In genomic region chr6:114049367-114049966, GRCh38 we compare ENCODE assay signal across 17 cellular contexts.
A peak's percentile ranks its signal among the peaks of the same experiment; 100 is the strongest.
DNase-seq lines count a peak whose midpoint lies in the region; ATAC-seq and TF ChIP-seq lines count a peak whose summit lies in the region.
"Had no signal": no experiment of that assay in that cellular context is flagged by ENCODE, and none has a peak within 500 bp of the region (broad histone marks: within the 10 kb centered on the region; RNA-seq: fewer than 3 reads in every experiment).

No MANE protein-coding gene starts in this region.

- POLR2A ChIA-PET in IMR-90 (lab: Charles Lee; ENCODE audit: unreplicated experiment), result no interaction called here
- POLR2A ChIA-PET in PC-3 (lab: Charles Lee; ENCODE audit: unreplicated experiment), result no interaction called here

- CTCF ChIA-PET in IMR-90 (lab: Yijun Ruan, JAX) (no interaction called here), PC-3 (lab: Charles Lee) (no interaction called here)

- H3K4me2 ChIP-seq in IMR-90 (ENCODE audit: low read depth, low read length) (no peak overlapping the region), mesenchymal stem cell (ENCODE audit: low read length, poor library complexity, severe bottlenecking) (no peak overlapping the region), PC-3 (ENCODE audit: low read length) (no peak overlapping the region)

- H3K36me3 ChIP-seq in IMR-90 (ENCODE audit: control insufficient read depth, insufficient read depth, low read length) (no peaks in the 10 kb centered on the region), mesenchymal stem cell (ENCODE audit: control insufficient read depth in 1 of 2, insufficient read depth in 2 of 2, low read depth in 1 of 2, low read length in 2 of 2) (no peaks in the 10 kb centered on the region), PC-3 (ENCODE audit: low read depth, low read length) (no peaks in the 10 kb centered on the region)
- H3K36me3 ChIP-seq in effector memory CD4-positive, alpha-beta T cell (ENCODE audit: control insufficient read depth, insufficient read depth, low read length), result no peaks in the 10 kb centered on the region
- H3K36me3 ChIP-seq: vagina had no signal

- no peak overlapping the region for H2BK12ac ChIP-seq in mesenchymal stem cell (ENCODE audit: low read length in 2 of 2)

- H3K27ac Mint-ChIP-seq in T-helper 17 cell, result no peak overlapping the region

- peaks cover 11% of the 10 kb centered on the region for H3K27me3 Mint-ChIP-seq in T-helper 17 cell
- H3K27me3 Mint-ChIP-seq: central memory CD8-positive, alpha-beta T cell had no signal

- H3K4me3 Mint-ChIP-seq in T-helper 17 cell, result no peak overlapping the region
- H3K4me3 Mint-ChIP-seq: central memory CD8-positive, alpha-beta T cell had no signal

- dilution Hi-C loops in IMR-90 (cut with HindIII; ENCODE audit: low sequenced_read_pairs, unreplicated experiment), result no loop called here

- TF ChIP-seq CTCF in IMR-90 (conservative IDR thresholded peaks at IDR 0.05; ENCODE audit: low read depth, low read length), result no peak
- TF ChIP-seq CTCF in VCaP (conservative IDR thresholded peaks at IDR 0.05), result no peak
- no peak for TF ChIP-seq CTCF in PC-3 (conservative IDR thresholded peaks at IDR 0.05; ENCODE audit: low read depth, low read length)

- no CpG with 5 or more reads among the region's 2 CpGs for WGBS in IMR-90 (ENCODE audit: extremely low coverage in 2 of 2, insufficient read length in 1 of 2), 2 experiments
- WGBS in mesenchymal stem cell, result 89% methylated on average over 2 of the region's 2 CpGs

- H3K9ac ChIP-seq in IMR-90 (ENCODE audit: low read depth, low read length), result no peak overlapping the region
- H3K9ac ChIP-seq in mesenchymal stem cell (ENCODE audit: low read length), result no peak overlapping the region
- no peak overlapping the region for H3K9ac ChIP-seq in PC-3 (ENCODE audit: low read length)

- H3K14ac ChIP-seq in IMR-90 (replicated peaks; ENCODE audit: low read depth, low read length) (no peak overlapping the region), mesenchymal stem cell (ENCODE audit: low read length in 2 of 2) (no peak overlapping the region)

- no peaks in the 10 kb centered on the region for H3K79me2 ChIP-seq in PC-3 (ENCODE audit: low read length)

- H3K23ac ChIP-seq in IMR-90 (ENCODE audit: low read depth, low read length), result peak overlapping the region; percentile 7; the same call in 1 of the 2 replicates
- no peak overlapping the region for H3K23ac ChIP-seq in mesenchymal stem cell (ENCODE audit: low read length in 2 of 2)

- H2AK9ac ChIP-seq in IMR-90 (replicated peaks; ENCODE audit: low read depth, low read length, poor library complexity), result no peak overlapping the region

- no peaks in the 10 kb centered on the region for H3K79me1 ChIP-seq in IMR-90 (ENCODE audit: low read depth in 1 of 2, low read length in 2 of 2)
- H3K79me1 ChIP-seq in mesenchymal stem cell (replicated peaks; ENCODE audit: low read length, poor library complexity, severe bottlenecking), result no peaks in the 10 kb centered on the region

- H2AFZ ChIP-seq in IMR-90 (replicated peaks; ENCODE audit: low read length, poor library complexity), result no peak overlapping the region
- H2AFZ ChIP-seq in mesenchymal stem cell (ENCODE audit: low read depth, low read length), result no peak overlapping the region
- H2AFZ ChIP-seq in PC-3 (ENCODE audit: low read length), result no peak overlapping the region

- H3K9me2 ChIP-seq in PC-3 (replicated peaks; ENCODE audit: low read length), result no peaks in the 10 kb centered on the region

- H2BK120ac ChIP-seq in IMR-90 (ENCODE audit: low read depth, low read length) (no peak overlapping the region), mesenchymal stem cell (ENCODE audit: low read depth, low read length) (no peak overlapping the region)

- TF ChIP-seq POLR2A in IMR-90 (IDR thresholded peaks at IDR 0.05; ENCODE audit: low read depth, low read length), result no peak

- no peaks in the 10 kb centered on the region for H4K20me1 ChIP-seq in IMR-90 (ENCODE audit: insufficient read depth, low read length)
- no peaks in the 10 kb centered on the region for H4K20me1 ChIP-seq in PC-3 (ENCODE audit: low read length)

- H4K8ac ChIP-seq in IMR-90 (ENCODE audit: low read depth in 2 of 2, low read length in 2 of 2) (no peak overlapping the region), mesenchymal stem cell (ENCODE audit: low read length) (no peak overlapping the region)

- H3F3A ChIP-seq in PC-3 (ENCODE audit: low read length, unreplicated experiment), result no peaks in the 10 kb centered on the region

- H3K4me1 ChIP-seq in IMR-90 (ENCODE audit: control insufficient read depth, insufficient read depth, low read length), result peaks cover 4% of the 10 kb centered on the region; the same call in 1 of the 2 replicates
- peaks cover 5% of the 10 kb centered on the region for H3K4me1 ChIP-seq in mesenchymal stem cell (ENCODE audit: control insufficient read depth, insufficient read depth, low read depth, low read length)
- peaks cover 15% of the 10 kb centered on the region for H3K4me1 ChIP-seq in PC-3 (ENCODE audit: insufficient read depth, low read length)
- H3K4me1 ChIP-seq in effector memory CD4-positive, alpha-beta T cell (ENCODE audit: control insufficient read depth, insufficient read depth, low read length, poor library complexity, severe bottlenecking), result no peaks in the 10 kb centered on the region
- H3K4me1 ChIP-seq: vagina had no signal

- H4K91ac ChIP-seq in IMR-90 (ENCODE audit: insufficient read depth, low read depth, low read length) (no peak overlapping the region), mesenchymal stem cell (ENCODE audit: low read length) (no peak overlapping the region)

- H3K9me1 ChIP-seq in IMR-90 (ENCODE audit: insufficient read depth, low read length), result peaks cover 3% of the 10 kb centered on the region; the same call in 1 of the 2 replicates

- no peak overlapping the region for H3K27ac ChIP-seq in IMR-90 (ENCODE audit: insufficient read depth, low read length)
- H3K27ac ChIP-seq in VCaP, result peak overlapping the region; percentile 98
- peak overlapping the region; percentile 23 for H3K27ac ChIP-seq in mesenchymal stem cell (ENCODE audit: low read length, poor library complexity, severe bottlenecking)
- H3K27ac ChIP-seq in PC-3 (ENCODE audit: low read length), result no peak overlapping the region
- H3K27ac ChIP-seq in effector memory CD4-positive, alpha-beta T cell (ENCODE audit: insufficient read depth, low read length, poor library complexity, severe bottlenecking), result no peak overlapping the region
- H3K27ac ChIP-seq: HL-60, vagina had no signal

- H3K4ac ChIP-seq in IMR-90 (ENCODE audit: low read depth, low read length) (no peak overlapping the region), mesenchymal stem cell (ENCODE audit: low read depth in 1 of 2, low read length in 2 of 2) (no peak overlapping the region)

- H2BK5ac ChIP-seq in IMR-90 (ENCODE audit: low read depth, low read length, poor library complexity, severe bottlenecking), result no peak overlapping the region
- peak overlapping the region; percentile 33 for H2BK5ac ChIP-seq in mesenchymal stem cell (ENCODE audit: low read depth, low read length, poor library complexity, severe bottlenecking)

- H3K4me3 ChIP-seq in IMR-90 (ENCODE audit: insufficient read depth, low read depth, low read length), result no peak overlapping the region
- no peak overlapping the region for H3K4me3 ChIP-seq in mesenchymal stem cell (ENCODE audit: insufficient read depth in 1 of 2, low read depth in 1 of 2, low read length in 2 of 2)
- H3K4me3 ChIP-seq in PC-3 (ENCODE audit: low read length), result no peak overlapping the region
- H3K4me3 ChIP-seq in effector memory CD4-positive, alpha-beta T cell (ENCODE audit: insufficient read depth, low read depth, low read length, poor library complexity, severe bottlenecking), result no peak overlapping the region
- H3K4me3 ChIP-seq: vagina had no signal

- DNase-seq in Caki2 (ENCODE audit: low read depth), result peak; percentile 12
- peak; percentile 23 for DNase-seq in IMR-90
- DNase-seq in mesenchymal stem cell, result peak; percentile 7
- no peak for DNase-seq in COLO829 (ENCODE audit: low spot score)
- no peak for DNase-seq in PC-3
- no peak for DNase-seq in T-helper 17 cell
- DNase-seq in effector memory CD4-positive, alpha-beta T cell, result no peak
- DNase-seq: activated CD4-positive, CD25-positive, alpha-beta regulatory T cell; Kasumi-1; NCI-H1417 treated with DMSO at 0.1 percent for 48 hours; SHP77; T-helper 2 cell had no signal

- H3K9me3 ChIP-seq in IMR-90 (ENCODE audit: control insufficient read depth, insufficient read depth, low read length) (peaks cover 3% of the 10 kb centered on the region; the same call in 1 of the 2 replicates), mesenchymal stem cell (ENCODE audit: control insufficient read depth, low read length) (no peaks in the 10 kb centered on the region), PC-3 (ENCODE audit: low read length) (no peaks in the 10 kb centered on the region), T-helper 17 cell (ENCODE audit: control insufficient read depth, low read length, poor library complexity, severe bottlenecking) (no peaks in the 10 kb centered on the region)
- no peaks in the 10 kb centered on the region for H3K9me3 ChIP-seq in effector memory CD4-positive, alpha-beta T cell (ENCODE audit: control insufficient read depth, low read length)
- H3K9me3 ChIP-seq: vagina had no signal

- in situ Hi-C loops in Caki2 (cut with HindIII; ENCODE audit: low pct_unique_long_range_greater_than_20kb, low sequenced_read_pairs), result no loop called here
- in situ Hi-C loops in IMR-90 (cut with MboI; ENCODE audit: low sequenced_read_pairs), result no loop called here

- H2BK20ac ChIP-seq in IMR-90 (ENCODE audit: low read depth, low read length), result no peak overlapping the region

- H3K18ac ChIP-seq in IMR-90 (ENCODE audit: low read depth, low read length), result no peak overlapping the region
- H3K18ac ChIP-seq in mesenchymal stem cell (ENCODE audit: low read depth in 1 of 2, low read length in 2 of 2), result no peak overlapping the region

- intact Hi-C loops in IMR-90 (cut with micrococcal nuclease), result no loop called here
- intact Hi-C loops in PC-3 (cut with micrococcal nuclease), result no loop called here

- H2AK5ac ChIP-seq in IMR-90 (ENCODE audit: low read depth, low read length) (no peak overlapping the region), mesenchymal stem cell (ENCODE audit: low read length, severe bottlenecking) (no peak overlapping the region)

- no peak for ATAC-seq in IMR-90 (ENCODE audit: low read depth)
- no peak for ATAC-seq in PC-3
- no peak for ATAC-seq in T-helper 17 cell
- ATAC-seq: sciatic nerve had no signal

- H3K27me3 ChIP-seq in IMR-90 (ENCODE audit: control insufficient read depth, insufficient read depth, low read length) (no peaks in the 10 kb centered on the region), mesenchymal stem cell (ENCODE audit: control insufficient read depth in 1 of 2, insufficient read depth in 1 of 2, low read length in 2 of 2) (no peaks in the 10 kb centered on the region), PC-3 (ENCODE audit: low read length) (no peaks in the 10 kb centered on the region)
- no peaks in the 10 kb centered on the region for H3K27me3 ChIP-seq in effector memory CD4-positive, alpha-beta T cell (replicated peaks; ENCODE audit: control insufficient read depth, insufficient read depth, low read length, poor library complexity, severe bottlenecking)
- H3K27me3 ChIP-seq: vagina had no signal

- no peak overlapping the region for H3K56ac ChIP-seq in IMR-90 (ENCODE audit: extremely low read depth, insufficient read depth, low read length)

- H4K5ac ChIP-seq in IMR-90 (ENCODE audit: low read depth, low read length), result no peak overlapping the region

- H2BK15ac ChIP-seq in IMR-90 (ENCODE audit: low read depth, low read length) (no peak overlapping the region), mesenchymal stem cell (ENCODE audit: low read depth, poor library complexity, severe bottlenecking) (no peak overlapping the region)

- no peaks in the 10 kb centered on the region for H3K36me3 Mint-ChIP-seq in T-helper 17 cell (ENCODE audit: low read depth)

- no TSS peak for BruUV-seq in IMR-90 (replicated peaks; lab: Mats Ljungman, UMichigan)
- no TSS peak for BruUV-seq in PC-3 (replicated peaks; lab: Mats Ljungman, UMichigan)

- TF ChIP-seq RAD21 in IMR-90 (IDR thresholded peaks at IDR 0.05; ENCODE audit: low read length), result no peak

- H3K4me1 Mint-ChIP-seq in T-helper 17 cell, result no peaks in the 10 kb centered on the region
- H3K4me1 Mint-ChIP-seq: central memory CD8-positive, alpha-beta T cell had no signal

Comparison
In these comparisons a context has a peak if more than half of its experiments do, and no peak if none do; other contexts are left out.
1. DNase-seq: peak in Caki2 (single experiment), IMR-90 (single experiment) and mesenchymal stem cell (single experiment); none in COLO829 (single experiment), PC-3 (single experiment), T-helper 17 cell (0 of 3) and effector memory CD4-positive, alpha-beta T cell (0 of 3).
2. H3K27ac ChIP-seq: peak in VCaP (single experiment) and mesenchymal stem cell (single experiment); none in IMR-90 (single experiment), PC-3 (single experiment) and effector memory CD4-positive, alpha-beta T cell (single experiment).